In the genomic region with DNA sequence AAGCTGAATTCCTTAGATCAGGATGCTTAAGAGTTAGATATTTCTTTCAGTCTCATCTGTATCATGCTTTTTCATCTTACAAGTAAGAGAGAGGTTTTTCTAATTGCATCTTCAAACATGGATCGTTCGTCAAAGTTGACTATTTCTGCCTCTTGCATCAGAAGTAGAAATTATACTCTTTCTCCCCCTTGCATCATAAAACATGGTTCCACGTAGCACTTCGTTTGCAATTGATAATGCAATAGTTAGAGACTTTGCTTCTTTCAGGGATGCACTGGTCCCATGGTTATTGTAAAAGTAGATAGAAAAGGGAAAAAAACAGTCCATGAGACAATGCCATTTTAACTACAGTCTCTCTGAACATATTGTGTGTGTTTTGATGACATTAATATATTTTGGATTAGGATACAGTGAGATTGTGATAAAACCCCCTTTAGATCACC, we compare ENCODE assay signal across 17 cellular contexts.
"Had no signal": no experiment of that assay in that cellular context is flagged by ENCODE, and none has a peak within 500 bp of the region (broad histone marks: within the 10 kb centered on the region; RNA-seq: fewer than 3 reads in every experiment).

No MANE protein-coding gene starts in this region.

- H3K4me1 Mint-ChIP-seq: activated naive CD4-positive, alpha-beta T cell treated with anti-CD3 and anti-CD28 coated beads, Interleukin-2, amount 50 U/mL, for 24 hours; naive B cell had no signal

- DNase-seq: activated CD4-positive, alpha-beta T cell treated with anti-CD3 and anti-CD28 coated beads, Interleukin-2, amount 50 U/mL, for 4 hours; activated gamma-delta T cell; adrenal gland; gastrocnemius medialis; left ventricle myocardium inferior; mammary epithelial cell; naive B cell; stimulated activated CD4-positive, alpha-beta T cell treated with anti-CD3 and anti-CD28 coated beads, Interleukin-4, amount 100 ng/mL, for 1 hour; upper lobe of left lung; WERI-Rb-1 had no signal

- FAIRE-seq: astrocyte, bronchial epithelial cell had no signal

- H3K27ac Mint-ChIP-seq: activated naive CD4-positive, alpha-beta T cell treated with anti-CD3 and anti-CD28 coated beads, Interleukin-2, amount 50 U/mL, for 24 hours; naive B cell had no signal

- H3K36me3 ChIP-seq: adrenal gland, gastrocnemius medialis, left ventricle myocardium inferior, prostate gland, right atrium auricular region, upper lobe of left lung, WERI-Rb-1 had no signal

- H3K9me3 Mint-ChIP-seq: activated naive CD4-positive, alpha-beta T cell treated with anti-CD3 and anti-CD28 coated beads, Interleukin-2, amount 50 U/mL, for 24 hours; neural crest cell had no signal

- H3K4me3 ChIP-seq: adrenal gland, gastrocnemius medialis, left ventricle myocardium inferior, prostate gland, right atrium auricular region, testis, upper lobe of left lung had no signal

- H3K4me1 ChIP-seq: adrenal gland, gastrocnemius medialis, left ventricle myocardium inferior, prostate gland, right atrium auricular region, testis, upper lobe of left lung had no signal

- H3K4me3 Mint-ChIP-seq: activated naive CD4-positive, alpha-beta T cell treated with anti-CD3 and anti-CD28 coated beads, Interleukin-2, amount 50 U/mL, for 24 hours; naive B cell; neural crest cell had no signal

- H3K27me3 ChIP-seq: adrenal gland, gastrocnemius medialis, right atrium auricular region, testis, upper lobe of left lung had no signal

- H3K9me3 ChIP-seq: adrenal gland, gastrocnemius medialis, left ventricle myocardium inferior, prostate gland, right atrium auricular region, testis, upper lobe of left lung had no signal

- H3K36me3 Mint-ChIP-seq: activated naive CD4-positive, alpha-beta T cell treated with anti-CD3 and anti-CD28 coated beads, Interleukin-2, amount 50 U/mL, for 24 hours; naive B cell had no signal

- H3K27ac ChIP-seq: adrenal gland, gastrocnemius medialis, left ventricle myocardium inferior, prostate gland, right atrium auricular region, testis, WERI-Rb-1 had no signal
